ENCODE assay signal across 19 cellular contexts in genomic region chr5:176474476-176474875, GRCh38.
"Had no signal": no experiment of that assay in that cellular context is flagged by ENCODE, and none has a peak within 500 bp of the region (broad histone marks: within the 10 kb centered on the region; RNA-seq: fewer than 3 reads in every experiment).

No MANE protein-coding gene starts in this region.

- H3K4me1 ChIP-seq: gastroesophageal sphincter, sigmoid colon had no signal

- H3K27me3 ChIP-seq: ascending aorta, gastroesophageal sphincter, ovary, sigmoid colon, suprapubic skin had no signal

- FAIRE-seq: endothelial cell of umbilical vein, kidney had no signal

- H3K4me3 ChIP-seq: ascending aorta, coronary artery, gastroesophageal sphincter, ovary, sigmoid colon, suprapubic skin had no signal

- H3K4me3 Mint-ChIP-seq: activated naive CD8-positive, alpha-beta T cell treated with anti-CD3 and anti-CD28 coated beads, Interleukin-2, amount 10 ng/mL, durations not matched to agents 7 days and 5 days; T-helper 2 cell treated with Interferon-gamma antibody and Interleukin-4, amounts not matched to agents 5 μg/mL and 100 μg/mL, for 36 hours had no signal

- H3K27ac ChIP-seq: coronary artery, gastroesophageal sphincter, ovary, sigmoid colon, suprapubic skin had no signal

- H3K27ac Mint-ChIP-seq: activated naive CD8-positive, alpha-beta T cell treated with anti-CD3 and anti-CD28 coated beads, Interleukin-2, amount 10 ng/mL, durations not matched to agents 7 days and 5 days; T-helper 2 cell treated with Interferon-gamma antibody and Interleukin-4, amounts not matched to agents 5 μg/mL and 100 μg/mL, for 36 hours had no signal

- DNase-seq: activated CD4-positive, alpha-beta T cell treated with anti-CD3 and anti-CD28 coated beads, Interleukin-2, amount 50 U/mL, for 4 hours; activated effector memory CD4-positive, alpha-beta T cell treated with anti-CD3 and anti-CD28 coated beads, Interleukin-2, amount 50 U/mL, for 16 hours; activated naive CD8-positive, alpha-beta T cell treated with anti-CD3 and anti-CD28 coated beads, Interleukin-2, amount 10 ng/mL, durations not matched to agents 7 days and 5 days; activated T-cell treated with anti-CD3 and anti-CD28 coated beads, Interleukin-2, amount 50 U/mL, for 1 hour; effector CD4-positive, alpha-beta T cell; kidney; left ventricle myocardium superior; ovary; sigmoid colon; stimulated activated CD4-positive, alpha-beta T cell treated with anti-CD3 and anti-CD28 coated beads, Interleukin-4, amount 100 ng/mL, for 1 hour; stimulated activated CD8-positive, alpha-beta memory T cell treated with anti-CD3 and anti-CD28 coated beads, Interleukin-4, amount 100 ng/mL, for 48 hours; stimulated activated naive CD8-positive, alpha-beta T cell treated with anti-CD3 and anti-CD28 coated beads, Interleukin-15, Interleukin-2, amounts not matched to agents 100 U/mL and 50 U/mL, for 24 hours had no signal

- H3K9me3 Mint-ChIP-seq: activated naive CD8-positive, alpha-beta T cell treated with anti-CD3 and anti-CD28 coated beads, Interleukin-2, amount 10 ng/mL, durations not matched to agents 7 days and 5 days; T-helper 2 cell treated with Interferon-gamma antibody and Interleukin-4, amounts not matched to agents 5 μg/mL and 100 μg/mL, for 36 hours had no signal

- H3K27me3 Mint-ChIP-seq: activated naive CD8-positive, alpha-beta T cell treated with anti-CD3 and anti-CD28 coated beads, Interleukin-2, amount 10 ng/mL, durations not matched to agents 7 days and 5 days had no signal

- ATAC-seq: activated CD4-positive, CD25-positive, alpha-beta regulatory T cell treated with anti-CD3 and anti-CD28 coated beads, Interleukin-2, amount 50 U/mL, for 24 hours; gastroesophageal sphincter; left ventricle myocardium superior; stimulated activated naive CD8-positive, alpha-beta T cell treated with anti-CD3 and anti-CD28 coated beads, Interleukin-15, Interleukin-2, amounts not matched to agents 100 U/mL and 50 U/mL, for 24 hours had no signal

- H3K36me3 ChIP-seq: ovary had no signal

- H3K9me3 ChIP-seq: gastroesophageal sphincter, ovary, sigmoid colon, suprapubic skin had no signal
